In the genomic region with DNA sequence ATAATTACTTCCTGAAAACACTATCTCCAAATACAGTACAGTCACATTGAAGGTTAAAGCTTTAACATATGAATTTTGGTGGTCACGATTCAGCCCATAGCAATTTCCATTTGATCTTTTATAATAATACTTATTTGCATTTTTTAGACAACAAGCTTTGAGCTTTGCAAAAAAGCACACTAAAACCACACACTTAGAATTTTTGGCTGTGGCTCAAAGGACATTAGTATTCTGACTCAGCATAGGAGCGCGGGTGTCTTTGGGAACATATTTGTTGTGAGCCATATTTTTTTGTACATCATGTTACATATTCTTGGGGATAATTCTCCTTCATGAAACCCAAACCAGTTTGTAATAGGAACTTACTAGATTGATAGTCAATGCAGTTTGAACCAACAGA, we compare ENCODE assay signal across 20 cellular contexts.
A peak's percentile ranks its signal among the peaks of the same experiment; 100 is the strongest.
DNase-seq lines count a peak whose midpoint lies in the region; ATAC-seq, FAIRE-seq and TF ChIP-seq lines count a peak whose summit lies in the region.
"Had no signal": no experiment of that assay in that cellular context is flagged by ENCODE, and none has a peak within 500 bp of the region (broad histone marks: within the 10 kb centered on the region; RNA-seq: fewer than 3 reads in every experiment).

No MANE protein-coding gene starts in this region.

- H2AFZ ChIP-seq in SU-DHL-6 (ENCODE audit: low read depth, low read length, severe bottlenecking): peak overlapping the region; percentile 77
- H2AFZ ChIP-seq: PC-9 had no signal

- no peak overlapping the region for H3K27ac ChIP-seq in SU-DHL-6 (ENCODE audit: low read depth, low read length)
- H3K27ac ChIP-seq: 22Rv1, C4-2B, HL-60, PC-9 had no signal

- no peaks in the 10 kb centered on the region for H3K9me2 ChIP-seq in SU-DHL-6 (replicated peaks; ENCODE audit: insufficient read depth, low read length)

- no peaks in the 10 kb centered on the region for H3K36me3 ChIP-seq in SU-DHL-6 (ENCODE audit: low read length)

- no peak for ATAC-seq in HG02885 (IDR thresholded peaks at IDR 0.05; ENCODE audit: poor library complexity, unreplicated experiment)
- ATAC-seq: K562, Right ventricle myocardium inferior, SK-N-SH treated with all-trans-retinoic acid at 6 μM for 48 hours had no signal

- FAIRE-seq in GM19239 (lab: Jason Lieb, UNC): no peak
- FAIRE-seq: GM12892, K562 had no signal

- no peaks in the 10 kb centered on the region for H4K20me1 ChIP-seq in SU-DHL-6 (ENCODE audit: low read depth, low read length)

- no peaks in the 10 kb centered on the region for H3K27me3 ChIP-seq in SU-DHL-6 (ENCODE audit: low read length)

- H3K79me2 ChIP-seq in SU-DHL-6 (ENCODE audit: insufficient read depth, low read length): no peaks in the 10 kb centered on the region

- peaks cover 4% of the 10 kb centered on the region; the same call in 1 of the 2 replicates for H3K9me3 ChIP-seq in SU-DHL-6 (ENCODE audit: insufficient read depth, low read length)

- no peaks in the 10 kb centered on the region for H3F3A ChIP-seq in SU-DHL-6 (ENCODE audit: insufficient read depth)

- no peak overlapping the region for H3K4me3 ChIP-seq in SU-DHL-6 (ENCODE audit: insufficient read depth, low read length, poor library complexity, severe bottlenecking)
- H3K4me3 ChIP-seq: K562, PC-9 had no signal

- no peak overlapping the region for H3K4me2 ChIP-seq in SU-DHL-6 (ENCODE audit: low read depth, low read length, poor library complexity, severe bottlenecking)
- H3K4me2 ChIP-seq: PC-9 had no signal

- DNase-seq in DMS 273 (lab: John Stamatoyannopoulos, UW; ENCODE audit: unreplicated experiment) (peak; percentile 50), DMS 273 treated with DMSO at 0.1 percent for 48 hours (lab: John Stamatoyannopoulos, UW) (no peak), M059J (ENCODE audit: low read depth) (peak; percentile 41), inferior parietal cortex (ENCODE audit: extremely low spot score) (peak; percentile 14), NCI-H2227 (lab: John Stamatoyannopoulos, UW; ENCODE audit: unreplicated experiment) (no peak), GM19239 (ENCODE audit: insufficient read length, low spot score) (no peak)
- DNase-seq: DMS79, GOT3, NCI-H1930, NCI-H226, PC-9 had no signal

- TF ChIP-seq CTCF in SU-DHL-6 (IDR thresholded peaks at IDR 0.05; ENCODE audit: insufficient read depth, low read length, poor library complexity, severe bottlenecking): no peak

- H3K9ac ChIP-seq in SU-DHL-6 (ENCODE audit: low read length): no peak overlapping the region

Comparison
In these comparisons a context has a peak if more than half of its experiments do, and no peak if none do; other contexts are left out.
1. DNase-seq: peak in DMS 273 (single experiment), M059J (single experiment) and inferior parietal cortex (single experiment); none in DMS 273 treated with DMSO at 0.1 percent for 48 hours (single experiment), NCI-H2227 (single experiment) and GM19239 (single experiment).